ENCODE assay signal across 8 cellular contexts in genomic region chr15:23857028-23857641, GRCh38.
DNase-seq lines count a peak whose midpoint lies in the region; ATAC-seq and TF ChIP-seq lines count a peak whose summit lies in the region.

No MANE protein-coding gene starts in this region.

- H3K27ac Mint-ChIP-seq in WTC11: no peak overlapping the region

- POLR2A ChIA-PET in WTC11 (lab: Charles Lee): interaction anchor here (0.6 kb wide), 1 partner anchor 219 kb away, joined by 3 read pairs; no protein-coding TSS in a partner anchor

- peak; percentile 65 for ATAC-seq in WTC11

- no peak overlapping the region for H3K4me3 ChIP-seq in Loucy (ENCODE audit: low read length, poor library complexity, severe bottlenecking)

- H3K4me3 Mint-ChIP-seq in WTC11: peak overlapping the region; percentile 55

- no peaks in the 10 kb centered on the region for H3K36me3 ChIP-seq in Loucy (ENCODE audit: insufficient read depth, low read length)

- H3K4me1 ChIP-seq in Loucy (ENCODE audit: insufficient read depth, low read length, poor library complexity, severe bottlenecking): peaks cover 8% of the 10 kb centered on the region

- no peaks in the 10 kb centered on the region for H3K79me2 ChIP-seq in Loucy (ENCODE audit: insufficient read depth, low read length)

- no peak overlapping the region for H2AFZ ChIP-seq in Loucy (ENCODE audit: low read length)

- H3K9ac ChIP-seq in Loucy (ENCODE audit: low read depth, low read length, poor library complexity, severe bottlenecking): no peak overlapping the region

- H3K27me3 Mint-ChIP-seq in WTC11 (ENCODE audit: low read depth): peaks cover 10% of the 10 kb centered on the region

- DNase-seq in DMS53 (lab: John Stamatoyannopoulos, UW): peak; percentile 48
- DNase-seq in WTC11 (ENCODE audit: low spot score): peak; percentile 69
- DNase-seq in lung microvascular endothelial cell (ENCODE audit: low read depth in 2 of 2): peak; percentile 4 to 9
- DNase-seq in OCI-M2 (lab: John Stamatoyannopoulos, UW; ENCODE audit: unreplicated experiment): no peak
- no peak for DNase-seq in activated gamma-delta T cell (lab: John Stamatoyannopoulos, UW)
- no peak for DNase-seq in activated CD4-positive, alpha-beta T cell treated with anti-CD3 and anti-CD28 coated beads, Interleukin-2, amount 50 U/mL, for 1 hour
- DNase-seq in NCI-H2107 treated with DMSO at 0.1 percent for 48 hours (lab: John Stamatoyannopoulos, UW; ENCODE audit: unreplicated experiment): no peak

- H3K9me3 ChIP-seq in Loucy (ENCODE audit: insufficient read depth, low read depth, low read length): no peaks in the 10 kb centered on the region

- no peaks in the 10 kb centered on the region for H3K9me2 ChIP-seq in Loucy (replicated peaks; ENCODE audit: low read depth, low read length)

- H4K20me1 ChIP-seq in Loucy (ENCODE audit: insufficient read depth, low read length, poor library complexity, severe bottlenecking): no peaks in the 10 kb centered on the region

- H3K9me3 Mint-ChIP-seq in WTC11: peaks cover 26% of the 10 kb centered on the region

- H3K4me2 ChIP-seq in Loucy (ENCODE audit: low read depth, low read length, poor library complexity, severe bottlenecking): no peak overlapping the region

- peaks cover 47% of the 10 kb centered on the region for H3K4me1 Mint-ChIP-seq in WTC11

- H3F3A ChIP-seq in Loucy (ENCODE audit: low read depth): no peaks in the 10 kb centered on the region

- H3K27me3 ChIP-seq in Loucy (ENCODE audit: insufficient read depth, low read length, poor library complexity, severe bottlenecking): no peaks in the 10 kb centered on the region

- CTCF ChIA-PET in WTC11 (lab: Charles Lee): interaction anchor here (0.6 to 2.1 kb wide), 5 partner anchors 21 to 212 kb away, joined by 3 to 8 read pairs (median 5); partner anchors contain the start of gene MAGEL2

- TF ChIP-seq CTCF in Loucy (conservative IDR thresholded peaks at IDR 0.05; ENCODE audit: low read length) (peak; percentile 75), WTC11 (IDR thresholded peaks at IDR 0.05) (peak; percentile 48)

- H3K36me3 Mint-ChIP-seq in WTC11: peaks cover 16% of the 10 kb centered on the region

TF ChIP-seq in WTC11, 78 proteins besides CTCF, POLR2A, EP300 and RAD21 (continues in another document):
- TF ChIP-seq, protein P1, sequence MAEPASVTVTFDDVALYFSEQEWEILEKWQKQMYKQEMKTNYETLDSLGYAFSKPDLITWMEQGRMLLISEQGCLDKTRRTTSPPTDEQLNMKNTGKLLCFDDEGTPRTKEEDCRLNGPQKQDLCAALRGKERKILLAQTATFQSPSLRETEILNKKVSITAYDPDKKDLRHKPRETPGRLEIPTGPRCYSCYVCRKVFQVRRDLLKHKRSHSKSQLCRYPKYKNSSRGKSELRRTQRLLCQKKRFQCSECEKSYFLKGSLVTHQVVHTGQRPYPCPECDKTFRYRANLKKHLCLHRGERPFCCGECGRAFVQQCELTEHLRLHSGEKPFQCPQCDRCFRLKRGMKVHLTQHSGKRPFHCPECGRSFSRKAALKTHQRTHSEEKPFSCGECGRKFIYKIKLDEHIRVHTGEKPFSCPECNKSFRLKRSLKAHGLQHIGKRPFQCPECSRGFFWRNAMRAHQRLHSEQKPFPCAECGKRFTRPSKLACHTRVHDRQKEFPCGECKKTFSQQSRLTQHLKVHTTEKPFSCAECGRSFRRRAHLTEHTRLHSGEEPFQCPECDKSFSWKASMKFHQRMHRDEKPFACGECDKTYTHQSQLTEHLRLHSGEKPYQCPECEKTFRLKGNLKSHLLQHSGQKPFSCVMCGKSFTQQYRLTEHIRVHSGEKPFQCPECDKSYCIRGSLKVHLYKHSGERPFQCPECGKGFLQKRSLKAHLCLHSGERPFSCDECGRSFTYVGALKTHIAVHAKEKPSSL (CRISPR knock-in tag; conservative IDR thresholded peaks at IDR 0.05): no peak
- TF ChIP-seq ZBTB21 (CRISPR knock-in tag; IDR thresholded peaks at IDR 0.05; ENCODE audit: borderline replicate concordance) (no peak), GTF2I (CRISPR knock-in tag; conservative IDR thresholded peaks at IDR 0.05) (no peak), MXD4 (CRISPR knock-in tag; IDR thresholded peaks at IDR 0.05; ENCODE audit: borderline replicate concordance) (no peak), JAZF1 (CRISPR knock-in tag; IDR thresholded peaks at IDR 0.05) (no peak), ARID4B (CRISPR knock-in tag; IDR thresholded peaks at IDR 0.05; ENCODE audit: borderline replicate concordance) (no peak), ZNF232 (CRISPR knock-in tag; IDR thresholded peaks at IDR 0.05) (no peak)
- TF ChIP-seq, protein P2, sequence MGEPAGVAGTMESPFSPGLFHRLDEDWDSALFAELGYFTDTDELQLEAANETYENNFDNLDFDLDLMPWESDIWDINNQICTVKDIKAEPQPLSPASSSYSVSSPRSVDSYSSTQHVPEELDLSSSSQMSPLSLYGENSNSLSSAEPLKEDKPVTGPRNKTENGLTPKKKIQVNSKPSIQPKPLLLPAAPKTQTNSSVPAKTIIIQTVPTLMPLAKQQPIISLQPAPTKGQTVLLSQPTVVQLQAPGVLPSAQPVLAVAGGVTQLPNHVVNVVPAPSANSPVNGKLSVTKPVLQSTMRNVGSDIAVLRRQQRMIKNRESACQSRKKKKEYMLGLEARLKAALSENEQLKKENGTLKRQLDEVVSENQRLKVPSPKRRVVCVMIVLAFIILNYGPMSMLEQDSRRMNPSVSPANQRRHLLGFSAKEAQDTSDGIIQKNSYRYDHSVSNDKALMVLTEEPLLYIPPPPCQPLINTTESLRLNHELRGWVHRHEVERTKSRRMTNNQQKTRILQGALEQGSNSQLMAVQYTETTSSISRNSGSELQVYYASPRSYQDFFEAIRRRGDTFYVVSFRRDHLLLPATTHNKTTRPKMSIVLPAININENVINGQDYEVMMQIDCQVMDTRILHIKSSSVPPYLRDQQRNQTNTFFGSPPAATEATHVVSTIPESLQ (CRISPR knock-in tag; IDR thresholded peaks at IDR 0.05): no peak
- TF ChIP-seq, protein P3, sequence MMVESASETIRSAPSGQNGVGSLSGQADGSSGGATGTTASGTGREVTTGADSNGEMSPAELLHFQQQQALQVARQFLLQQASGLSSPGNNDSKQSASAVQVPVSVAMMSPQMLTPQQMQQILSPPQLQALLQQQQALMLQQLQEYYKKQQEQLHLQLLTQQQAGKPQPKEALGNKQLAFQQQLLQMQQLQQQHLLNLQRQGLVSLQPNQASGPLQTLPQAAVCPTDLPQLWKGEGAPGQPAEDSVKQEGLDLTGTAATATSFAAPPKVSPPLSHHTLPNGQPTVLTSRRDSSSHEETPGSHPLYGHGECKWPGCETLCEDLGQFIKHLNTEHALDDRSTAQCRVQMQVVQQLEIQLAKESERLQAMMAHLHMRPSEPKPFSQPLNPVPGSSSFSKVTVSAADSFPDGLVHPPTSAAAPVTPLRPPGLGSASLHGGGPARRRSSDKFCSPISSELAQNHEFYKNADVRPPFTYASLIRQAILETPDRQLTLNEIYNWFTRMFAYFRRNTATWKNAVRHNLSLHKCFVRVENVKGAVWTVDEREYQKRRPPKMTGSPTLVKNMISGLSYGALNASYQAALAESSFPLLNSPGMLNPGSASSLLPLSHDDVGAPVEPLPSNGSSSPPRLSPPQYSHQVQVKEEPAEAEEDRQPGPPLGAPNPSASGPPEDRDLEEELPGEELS (CRISPR knock-in tag; IDR thresholded peaks at IDR 0.05): no peak

Comparison
In these comparisons a context has a peak if more than half of its experiments do, and no peak if none do; other contexts are left out.
1. DNase-seq: peak in DMS53 (single experiment), WTC11 (single experiment) and lung microvascular endothelial cell (2 of 2); none in OCI-M2 (single experiment), activated gamma-delta T cell (single experiment), activated CD4-positive, alpha-beta T cell treated with anti-CD3 and anti-CD28 coated beads, Interleukin-2, amount 50 U/mL, for 1 hour (single experiment) and NCI-H2107 treated with DMSO at 0.1 percent for 48 hours (single experiment).